4 cellular contexts compared by ENCODE assay signal in genomic region chr3:52178129-52178528, GRCh38. TPM values are rescaled to one million over a fixed set of nuclear protein-coding genes. Genes with fewer than 3 reads are reported as not detected.
"Had no signal": no experiment of that assay in that cellular context is flagged by ENCODE, and none has a peak within 500 bp of the region (broad histone marks: within the 10 kb centered on the region; RNA-seq: fewer than 3 reads in every experiment).

No MANE protein-coding gene starts in this region.

RNA-seq across cellular contexts. Expression of gene TLR9, which starts 47.3 kb away (rescaled TPM):
- total RNA-seq: bronchial epithelial cell, NCI-H460, PC-3, SK-MEL-5 had no signal
